In genomic region chr5:58122993-58123392, GRCh38 we compare ENCODE assay signal across 19 cellular contexts.
"Had no signal": no experiment of that assay in that cellular context is flagged by ENCODE, and none has a peak within 500 bp of the region (broad histone marks: within the 10 kb centered on the region; RNA-seq: fewer than 3 reads in every experiment).

No MANE protein-coding gene starts in this region.

- DNase-seq: activated CD4-positive, alpha-beta T cell treated with anti-CD3 and anti-CD28 coated beads for 48 hours; activated CD4-positive, CD25-positive, alpha-beta regulatory T cell; activated CD8-positive, alpha-beta T cell treated with anti-CD3 and anti-CD28 coated beads for 36 hours; activated naive CD4-positive, alpha-beta T cell treated with anti-CD3 and anti-CD28 coated beads for 36 hours; activated T-cell treated with anti-CD3 and anti-CD28 coated beads, Interleukin-2, amount 50 U/mL, for 4 hours; erythroblast; foreskin melanocyte; glutamatergic neuron; kidney; left lung; naive thymus-derived CD4-positive, alpha-beta T cell; sigmoid colon; stimulated activated CD4-positive, alpha-beta T cell treated with anti-CD3 and anti-CD28 coated beads, Interleukin-1b, Interleukin-23, amount 100 ng/mL, for 48 hours; stimulated activated naive CD8-positive, alpha-beta T cell treated with anti-CD3 and anti-CD28 coated beads, Interleukin-15, Interleukin-2, amounts not matched to agents 100 U/mL and 50 U/mL, for 24 hours; substantia nigra; T1000; uterus had no signal

- H3K27me3 Mint-ChIP-seq: activated CD8-positive, alpha-beta T cell treated with anti-CD3 and anti-CD28 coated beads for 36 hours had no signal

- ATAC-seq: activated CD8-positive, alpha-beta T cell treated with anti-CD3 and anti-CD28 coated beads for 36 hours; activated T-cell treated with anti-CD3 and anti-CD28 coated beads, Interleukin-2, amount 50 U/mL, for 4 hours; left lung; naive thymus-derived CD4-positive, alpha-beta T cell; stimulated activated naive CD8-positive, alpha-beta T cell treated with anti-CD3 and anti-CD28 coated beads, Interleukin-15, Interleukin-2, amounts not matched to agents 100 U/mL and 50 U/mL, for 24 hours had no signal

- H3K27ac ChIP-seq: coronary artery, left lung, sigmoid colon, tibial nerve, uterus had no signal

- H3K4me1 Mint-ChIP-seq: naive thymus-derived CD4-positive, alpha-beta T cell had no signal

- H3K9me3 ChIP-seq: left lung, sigmoid colon, tibial nerve, uterus had no signal

- H3K4me3 Mint-ChIP-seq: activated CD8-positive, alpha-beta T cell treated with anti-CD3 and anti-CD28 coated beads for 36 hours; activated naive CD4-positive, alpha-beta T cell treated with anti-CD3 and anti-CD28 coated beads for 36 hours; activated T-cell treated with anti-CD3 and anti-CD28 coated beads, Interleukin-2, amount 50 U/mL, for 4 hours; naive thymus-derived CD4-positive, alpha-beta T cell had no signal

- H3K36me3 Mint-ChIP-seq: naive thymus-derived CD4-positive, alpha-beta T cell had no signal

- H3K4me3 ChIP-seq: coronary artery, left lung, sigmoid colon, tibial nerve, uterus had no signal

- H3K27me3 ChIP-seq: left lung, sigmoid colon, tibial nerve, uterus had no signal

- H3K36me3 ChIP-seq: left lung, sigmoid colon, tibial nerve, uterus had no signal

- H3K9me3 Mint-ChIP-seq: activated CD8-positive, alpha-beta T cell treated with anti-CD3 and anti-CD28 coated beads for 36 hours; activated naive CD4-positive, alpha-beta T cell treated with anti-CD3 and anti-CD28 coated beads for 36 hours; activated T-cell treated with anti-CD3 and anti-CD28 coated beads, Interleukin-2, amount 50 U/mL, for 4 hours; naive thymus-derived CD4-positive, alpha-beta T cell had no signal

- H3K27ac Mint-ChIP-seq: activated CD8-positive, alpha-beta T cell treated with anti-CD3 and anti-CD28 coated beads for 36 hours; activated naive CD4-positive, alpha-beta T cell treated with anti-CD3 and anti-CD28 coated beads for 36 hours; naive thymus-derived CD4-positive, alpha-beta T cell had no signal
